Comparison of ENCODE assay signal across 1 cellular context in genomic region chr1:172851077-172851476, GRCh38.
TF ChIP-seq lines count a peak whose summit lies in the region.

No MANE protein-coding gene starts in this region.

TF ChIP-seq in GM23338, 12 proteins besides CTCF, POLR2A, EP300 and RAD21 (continued from another document):
- TF ChIP-seq REST (IDR thresholded peaks at IDR 0.05; ENCODE audit: unreplicated experiment) (no peak), ZNF462 (CRISPR knock-in tag; IDR thresholded peaks at IDR 0.05) (no peak), POLR2AphosphoS5 (IDR thresholded peaks at IDR 0.05; ENCODE audit: low read depth) (no peak), CREB1 (CRISPR knock-in tag; IDR thresholded peaks at IDR 0.05; ENCODE audit: low read depth) (no peak), STAT1 (IDR thresholded peaks at IDR 0.05; ENCODE audit: unreplicated experiment) (no peak), EZH2phosphoT487 (IDR thresholded peaks at IDR 0.05; ENCODE audit: unreplicated experiment) (no peak), NANOG (IDR thresholded peaks at IDR 0.05; ENCODE audit: borderline replicate concordance) (no peak), ZNF114 (CRISPR knock-in tag; IDR thresholded peaks at IDR 0.05) (no peak), ZNF331 (CRISPR knock-in tag; IDR thresholded peaks at IDR 0.05; ENCODE audit: low read depth) (no peak)
